Comparison of ENCODE assay signal across 8 cellular contexts in the genomic region with DNA sequence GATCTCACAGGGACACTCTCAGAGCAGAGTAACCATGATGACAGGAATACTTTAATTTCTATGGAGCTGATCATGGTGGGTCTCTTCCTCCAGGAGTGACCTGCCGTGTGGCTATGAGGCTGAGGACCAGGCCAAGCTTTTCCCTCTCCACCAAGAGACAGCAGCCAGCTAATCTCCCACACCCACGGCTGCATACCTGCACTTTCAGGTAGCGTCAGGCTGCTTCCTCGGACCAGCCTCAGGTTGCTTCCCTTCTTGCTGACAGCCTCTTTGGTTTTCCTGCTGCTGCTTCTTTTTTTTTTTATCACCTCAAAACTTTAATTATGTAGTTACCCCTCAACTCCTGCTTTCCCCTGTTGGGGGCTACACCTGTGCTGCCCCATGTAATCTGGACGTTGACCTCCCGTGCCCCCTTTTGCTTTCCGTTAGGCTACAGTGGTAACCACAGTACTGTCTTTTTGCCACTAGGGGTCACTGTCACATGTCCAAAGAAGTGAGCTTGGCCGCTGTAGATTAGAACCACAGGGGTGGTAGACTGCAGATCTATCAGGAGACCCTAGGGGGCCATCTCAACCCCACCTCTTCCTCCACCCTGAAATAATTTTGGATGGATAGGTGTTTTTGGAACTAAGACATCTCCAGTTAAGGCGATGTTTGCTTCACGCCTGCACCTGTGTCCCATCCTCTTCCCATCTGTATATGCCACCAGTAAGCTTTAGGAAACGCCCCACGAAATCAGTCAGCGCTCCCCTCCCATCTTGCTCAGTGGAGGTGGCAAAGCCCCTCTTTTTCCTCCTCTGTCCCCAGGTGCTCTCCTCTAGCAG. TPM values are rescaled to one million over a fixed set of nuclear protein-coding genes. Genes with fewer than 3 reads are reported as not detected.
A peak's percentile ranks its signal among the peaks of the same experiment; 100 is the strongest.
DNase-seq lines count a peak whose midpoint lies in the region; ATAC-seq and TF ChIP-seq lines count a peak whose summit lies in the region.

No MANE protein-coding gene starts in this region.

- peak; percentile 89 for TF ChIP-seq CTCF in GM12874 (IDR thresholded peaks at IDR 0.05; ENCODE audit: insufficient read depth, low read depth, low read length)
- peak; percentile 93 to 98 (median 95) for TF ChIP-seq CTCF in vagina (IDR thresholded peaks at IDR 0.05)

- H3K27ac ChIP-seq in trophoblast cell (ENCODE audit: low read depth, low read length) (no peak overlapping the region), vagina (no peak overlapping the region)

- H2AFZ ChIP-seq in trophoblast cell (ENCODE audit: insufficient read depth, low read length, poor library complexity) = no peak overlapping the region

- intact Hi-C loops in vagina (cut with DNase I) = loop anchor here (1.0 kb wide), 1 partner anchor 37 kb away; no protein-coding TSS in a partner anchor

- no peak overlapping the region for H4K8ac ChIP-seq in trophoblast cell (ENCODE audit: low read depth, low read length)

- no peaks in the 10 kb centered on the region for H3K79me1 ChIP-seq in trophoblast cell (ENCODE audit: low read length)

- DNase-seq in NCI-H1048 (lab: John Stamatoyannopoulos, UW) (peak; percentile 29), SK-MEL-5 (ENCODE audit: low read depth, low spot score) (peak; percentile 88), glomerular endothelial cell (ENCODE audit: extremely low read depth, low read depth, low spot score) (peak; percentile 48), trophoblast cell (peak; percentile 38 to 86), vagina (ENCODE audit: extremely low spot score in 2 of 2) (no peak)
- DNase-seq in activated naive CD4-positive, alpha-beta T cell treated with Interleukin-2 at 50 U/mL for 16 hours = peak; percentile 62

- WGBS in trophoblast cell (ENCODE audit: extremely low coverage, insufficient coverage, insufficient read length) = no CpG with 5 or more reads among the region's 13 CpGs

- no peak overlapping the region for H2BK12ac ChIP-seq in trophoblast cell (ENCODE audit: low read length)

- no peak overlapping the region for H4K91ac ChIP-seq in trophoblast cell (ENCODE audit: low read depth, low read length)

- H4K12ac ChIP-seq in trophoblast cell (ENCODE audit: low read depth, low read length) = no peak overlapping the region

- no peak overlapping the region for H2BK5ac ChIP-seq in trophoblast cell (ENCODE audit: low read depth, low read length, poor library complexity)

- H3K79me2 ChIP-seq in trophoblast cell (ENCODE audit: control insufficient read depth, insufficient read depth, low read length, poor library complexity) = no peaks in the 10 kb centered on the region

- H3K23ac ChIP-seq in trophoblast cell (ENCODE audit: low read length) = no peak overlapping the region

- no peak overlapping the region for H3K9ac ChIP-seq in trophoblast cell (ENCODE audit: low read length)

- ATAC-seq in HG02571 (IDR thresholded peaks at IDR 0.05; ENCODE audit: unreplicated experiment) = peak; percentile 87

- H2AK5ac ChIP-seq in trophoblast cell (ENCODE audit: low read length) = no peak overlapping the region

- no peak overlapping the region for H2BK120ac ChIP-seq in trophoblast cell (ENCODE audit: insufficient read depth, low read length, poor library complexity)

- no peak overlapping the region for H3K14ac ChIP-seq in trophoblast cell (ENCODE audit: low read length)

- H3K4me1 ChIP-seq in trophoblast cell (ENCODE audit: control insufficient read depth in 1 of 2, insufficient read depth in 2 of 2, low read length in 2 of 2) (no peaks in the 10 kb centered on the region), vagina (no peaks in the 10 kb centered on the region)

- no peak overlapping the region for H3K4ac ChIP-seq in trophoblast cell (ENCODE audit: low read depth, low read length)

- H3K27me3 ChIP-seq in trophoblast cell (ENCODE audit: insufficient read depth, low read length) (no peaks in the 10 kb centered on the region), vagina (no peaks in the 10 kb centered on the region)

- TF ChIP-seq POLR2A in vagina (IDR thresholded peaks at IDR 0.05) = no peak

- no peak overlapping the region for H3K4me2 ChIP-seq in trophoblast cell (ENCODE audit: low read length)

- no peaks in the 10 kb centered on the region for H3K9me3 ChIP-seq in trophoblast cell (ENCODE audit: insufficient read depth, low read depth, low read length)
- H3K9me3 ChIP-seq in vagina = no peaks in the 10 kb centered on the region

- no peak overlapping the region for H3K18ac ChIP-seq in trophoblast cell (ENCODE audit: low read length)

- no peak overlapping the region for H3K4me3 ChIP-seq in trophoblast cell (ENCODE audit: low read depth, low read length)
- no peak overlapping the region for H3K4me3 ChIP-seq in vagina

- H3K36me3 ChIP-seq in trophoblast cell (ENCODE audit: control insufficient read depth in 1 of 2, insufficient read depth in 2 of 2, low read length in 2 of 2) (no peaks in the 10 kb centered on the region), vagina (no peaks in the 10 kb centered on the region)

- in situ Hi-C loops in SK-MEL-5 (cut with HindIII; ENCODE audit: low pct_unique_long_range_greater_than_20kb, low sequenced_read_pairs) = no loop called here

RNA-seq across cellular contexts. Expression of a gene that starts 7.8 kb away (rescaled TPM):
- 48.4 and 53.2 TPM in 2 replicates for total RNA-seq in SK-MEL-5 (2014; rRNA removed; shearing (Covaris generic))
- 61.8 and 80.4 TPM in 2 replicates for polyA plus RNA-seq in SK-MEL-5 (2015; cell fraction: cytosol; rRNA removed)
- 56.3 and 58.4 TPM in 2 replicates for polyA plus RNA-seq in SK-MEL-5 (2015; cell fraction: nucleus; rRNA removed)
- total RNA-seq in glomerular endothelial cell = 7.3 and 9.9 TPM in 2 replicates
- 31.5 and 32.2 TPM in 2 replicates for polyA plus RNA-seq in trophoblast cell (2013)
- total RNA-seq in vagina = 16.7 TPM

RNA-seq across cellular contexts. Expression of a gene that starts 21.4 kb away (rescaled TPM):
- 13.6 and 14.1 TPM in 2 replicates for total RNA-seq in SK-MEL-5 (2014; rRNA removed; shearing (Covaris generic))
- polyA plus RNA-seq in SK-MEL-5 (2015; cell fraction: cytosol; rRNA removed) = 13.9 and 19.5 TPM in 2 replicates
- polyA plus RNA-seq in SK-MEL-5 (2015; cell fraction: nucleus; rRNA removed) = 95.1 and 95.3 TPM in 2 replicates
- 4.2 and 4.8 TPM in 2 replicates for total RNA-seq in glomerular endothelial cell
- polyA plus RNA-seq in trophoblast cell (2013) = 13.0 and 13.2 TPM in 2 replicates
- total RNA-seq in vagina = 22.1 TPM

RNA-seq across cellular contexts. Expression of a gene that starts 28.0 kb away (rescaled TPM):
- 13.2 and 16.3 TPM in 2 replicates for total RNA-seq in SK-MEL-5 (2014; rRNA removed; shearing (Covaris generic))
- 11.1 and 18.6 TPM in 2 replicates for polyA plus RNA-seq in SK-MEL-5 (2015; cell fraction: cytosol; rRNA removed)
- 50.9 and 51.4 TPM in 2 replicates for polyA plus RNA-seq in SK-MEL-5 (2015; cell fraction: nucleus; rRNA removed)
- 1.4 and 2.0 TPM in 2 replicates for total RNA-seq in glomerular endothelial cell
- 2.3 and 2.6 TPM in 2 replicates for polyA plus RNA-seq in trophoblast cell (2013)
- 28.7 TPM for total RNA-seq in vagina

RNA-seq across cellular contexts. Expression of a gene that starts 33.4 kb away (rescaled TPM):
- total RNA-seq in SK-MEL-5 (2014; rRNA removed; shearing (Covaris generic)) = 0.29 and 0.40 TPM in 2 replicates
- polyA plus RNA-seq in SK-MEL-5 (2015; cell fraction: cytosol; rRNA removed) = 0.87 and 0.95 TPM in 2 replicates
- polyA plus RNA-seq in SK-MEL-5 (2015; cell fraction: nucleus; rRNA removed) = 4.8 and 7.9 TPM in 2 replicates
- total RNA-seq in glomerular endothelial cell (0.06 and 0.10 TPM in 2 replicates), vagina (4.4 TPM)
- 0.21 TPM in 2 replicates for polyA plus RNA-seq in trophoblast cell (2013)

RNA-seq across cellular contexts. Expression of a gene that starts 36.2 kb away (rescaled TPM):
- total RNA-seq in SK-MEL-5 (2014; rRNA removed; shearing (Covaris generic)) = 86.2 and 93.8 TPM in 2 replicates
- 152 and 206 TPM in 2 replicates for polyA plus RNA-seq in SK-MEL-5 (2015; cell fraction: cytosol; rRNA removed)
- polyA plus RNA-seq in SK-MEL-5 (2015; cell fraction: nucleus; rRNA removed) = 149 and 173 TPM in 2 replicates
- 227 and 287 TPM in 2 replicates for total RNA-seq in glomerular endothelial cell
- 118 and 119 TPM in 2 replicates for polyA plus RNA-seq in trophoblast cell (2013)
- 131 TPM for total RNA-seq in vagina

Comparison
In these comparisons a context has a peak if more than half of its experiments do, and no peak if none do; other contexts are left out.
1. DNase-seq: peak in NCI-H1048 (single experiment), SK-MEL-5 (single experiment), activated naive CD4-positive, alpha-beta T cell treated with Interleukin-2 at 50 U/mL for 16 hours (single experiment), glomerular endothelial cell (single experiment) and trophoblast cell (2 of 2); none in vagina (0 of 2).